8 cellular contexts compared by ENCODE assay signal in genomic region chr18:35407871-35408481, GRCh38. TPM values are rescaled to one million over a fixed set of nuclear protein-coding genes. Genes with fewer than 3 reads are reported as not detected.
A peak's percentile ranks its signal among the peaks of the same experiment; 100 is the strongest.
DNase-seq lines count a peak whose midpoint lies in the region; ATAC-seq and TF ChIP-seq lines count a peak whose summit lies in the region.

No MANE protein-coding gene starts in this region.

- H3K27ac ChIP-seq in DND-41 (ENCODE audit: low read length) (no peak overlapping the region), OCI-LY3 (ENCODE audit: low read length) (no peak overlapping the region), heart right ventricle (no peak overlapping the region)

- H3K9me3 Mint-ChIP-seq in activated naive CD8-positive, alpha-beta T cell treated with anti-CD3 and anti-CD28 coated beads, Interleukin-2, amount 50 U/mL, for 24 hours, result no peaks in the 10 kb centered on the region
- H3K9me3 Mint-ChIP-seq in activated T-helper 2 cell treated with anti-CD3 and anti-CD28 coated beads, Interferon-gamma antibody, Interleukin-2, Interleukin-4, amounts not matched to agents 10 μg/mL and 5 μg/mL and 100 μg/mL, durations not matched to agents 14 hours and 24 hours and 36 hours, result no peaks in the 10 kb centered on the region

- ATAC-seq in DND-41 (ENCODE audit: insufficient read depth, low read depth) (peak; percentile 82), GM21515 (IDR thresholded peaks at IDR 0.05; ENCODE audit: unreplicated experiment) (peak; percentile 46), heart right ventricle (peak; percentile 71 to 92 (median 79))
- peak; percentile 56 for ATAC-seq in activated naive CD8-positive, alpha-beta T cell treated with anti-CD3 and anti-CD28 coated beads, Interleukin-2, amount 50 U/mL, for 24 hours

- TF ChIP-seq CTCF in DND-41 (IDR thresholded peaks at IDR 0.05; ENCODE audit: borderline replicate concordance, extremely low read depth, low read length, poor library complexity, severe bottlenecking), result peak; percentile 87
- TF ChIP-seq CTCF in LNCAP (IDR thresholded peaks at IDR 0.05), result peak; percentile 82
- peak; percentile 90 for TF ChIP-seq CTCF in OCI-LY3 (IDR thresholded peaks at IDR 0.05; ENCODE audit: low read depth, low read length)
- TF ChIP-seq CTCF in heart right ventricle (IDR thresholded peaks at IDR 0.05), result peak; percentile 47 to 88 (median 85)
- TF ChIP-seq CTCF in retinal pigment epithelial cell (conservative IDR thresholded peaks at IDR 0.05; ENCODE audit: low read depth, low read length), result peak; percentile 75

- no peak overlapping the region for H3K9ac ChIP-seq in DND-41 (ENCODE audit: low read depth, low read length)
- no peak overlapping the region for H3K9ac ChIP-seq in OCI-LY3 (ENCODE audit: low read length)

- no peaks in the 10 kb centered on the region for H4K20me1 ChIP-seq in DND-41 (ENCODE audit: insufficient read depth, low read length)
- no peaks in the 10 kb centered on the region for H4K20me1 ChIP-seq in OCI-LY3 (ENCODE audit: insufficient read depth, low read length)

- H3K79me2 ChIP-seq in DND-41 (ENCODE audit: insufficient read depth, low read length) (no peaks in the 10 kb centered on the region), OCI-LY3 (ENCODE audit: low read length) (no peaks in the 10 kb centered on the region)

- H3K9me3 ChIP-seq in DND-41 (ENCODE audit: insufficient read depth, low read length, severe bottlenecking), result no peaks in the 10 kb centered on the region
- no peaks in the 10 kb centered on the region for H3K9me3 ChIP-seq in OCI-LY3 (ENCODE audit: insufficient read depth, low read length)
- no peaks in the 10 kb centered on the region for H3K9me3 ChIP-seq in heart right ventricle

- H3K36me3 ChIP-seq in DND-41 (ENCODE audit: insufficient read depth, low read length) (no peaks in the 10 kb centered on the region), OCI-LY3 (replicated peaks; ENCODE audit: low read depth, low read length) (no peaks in the 10 kb centered on the region), heart right ventricle (no peaks in the 10 kb centered on the region)

- H2AFZ ChIP-seq in DND-41 (ENCODE audit: low read depth, low read length), result peak overlapping the region; percentile 44
- H2AFZ ChIP-seq in OCI-LY3 (ENCODE audit: low read depth, low read length), result no peak overlapping the region

- H3K27me3 Mint-ChIP-seq in activated naive CD8-positive, alpha-beta T cell treated with anti-CD3 and anti-CD28 coated beads, Interleukin-2, amount 50 U/mL, for 24 hours, result peaks cover 5% of the 10 kb centered on the region
- H3K27me3 Mint-ChIP-seq in activated T-helper 2 cell treated with anti-CD3 and anti-CD28 coated beads, Interferon-gamma antibody, Interleukin-2, Interleukin-4, amounts not matched to agents 10 μg/mL and 5 μg/mL and 100 μg/mL, durations not matched to agents 14 hours and 24 hours and 36 hours (ENCODE audit: low read depth), result peaks cover 13% of the 10 kb centered on the region

- no peak overlapping the region for H3K4me3 ChIP-seq in DND-41 (ENCODE audit: low read depth in 1 of 2, low read length in 2 of 2)
- H3K4me3 ChIP-seq in OCI-LY3 (ENCODE audit: low read length), result no peak overlapping the region
- H3K4me3 ChIP-seq in heart right ventricle, result no peak overlapping the region
- no peak overlapping the region for H3K4me3 ChIP-seq in retinal pigment epithelial cell (ENCODE audit: low read length)

- peaks cover 21% of the 10 kb centered on the region for H3K4me1 Mint-ChIP-seq in activated naive CD8-positive, alpha-beta T cell treated with anti-CD3 and anti-CD28 coated beads, Interleukin-2, amount 50 U/mL, for 24 hours
- peaks cover 4% of the 10 kb centered on the region for H3K4me1 Mint-ChIP-seq in activated T-helper 2 cell treated with anti-CD3 and anti-CD28 coated beads, Interferon-gamma antibody, Interleukin-2, Interleukin-4, amounts not matched to agents 10 μg/mL and 5 μg/mL and 100 μg/mL, durations not matched to agents 14 hours and 24 hours and 36 hours (ENCODE audit: low read depth)

- intact Hi-C loops in heart right ventricle (cut with DNase I), result loop anchor here in 8 of 10 donors (2.0 to 10.0 kb wide), 10 partner anchors 84 to 347 kb away; partner anchors contain the start of genes GALNT1 (in 4 of the 8) and INO80C (in 4 of the 8)
- intact Hi-C loops in activated T-helper 2 cell treated with anti-CD3 and anti-CD28 coated beads, Interferon-gamma antibody, Interleukin-2, Interleukin-4, amounts not matched to agents 10 μg/mL and 5 μg/mL and 100 μg/mL, durations not matched to agents 14 hours and 24 hours and 36 hours (cut with micrococcal nuclease), result no loop called here

- 34 to 35% methylated on average over 5 of the region's 5 CpGs for WGBS in heart right ventricle, 2 donors

- H3K27ac Mint-ChIP-seq in activated naive CD8-positive, alpha-beta T cell treated with anti-CD3 and anti-CD28 coated beads, Interleukin-2, amount 50 U/mL, for 24 hours, result no peak overlapping the region
- no peak overlapping the region for H3K27ac Mint-ChIP-seq in activated T-helper 2 cell treated with anti-CD3 and anti-CD28 coated beads, Interferon-gamma antibody, Interleukin-2, Interleukin-4, amounts not matched to agents 10 μg/mL and 5 μg/mL and 100 μg/mL, durations not matched to agents 14 hours and 24 hours and 36 hours

- no peaks in the 10 kb centered on the region for H3K36me3 Mint-ChIP-seq in activated naive CD8-positive, alpha-beta T cell treated with anti-CD3 and anti-CD28 coated beads, Interleukin-2, amount 50 U/mL, for 24 hours (ENCODE audit: low read depth)
- H3K36me3 Mint-ChIP-seq in activated T-helper 2 cell treated with anti-CD3 and anti-CD28 coated beads, Interferon-gamma antibody, Interleukin-2, Interleukin-4, amounts not matched to agents 10 μg/mL and 5 μg/mL and 100 μg/mL, durations not matched to agents 14 hours and 24 hours and 36 hours (ENCODE audit: low read depth), result no peaks in the 10 kb centered on the region

- H3K4me2 ChIP-seq in DND-41 (ENCODE audit: insufficient read depth, low read length) (no peak overlapping the region), OCI-LY3 (ENCODE audit: low read length) (no peak overlapping the region)

- DNase-seq in DND-41 (peak; percentile 57), heart right ventricle (peak in 1 of 2 donors; percentile 68), retinal pigment epithelial cell (ENCODE audit: low read depth) (peak; percentile 39)
- peak; percentile 39 for DNase-seq in activated naive CD8-positive, alpha-beta T cell treated with anti-CD3 and anti-CD28 coated beads, Interleukin-2, amount 50 U/mL, for 24 hours
- DNase-seq in activated T-helper 2 cell treated with anti-CD3 and anti-CD28 coated beads, Interferon-gamma antibody, Interleukin-2, Interleukin-4, amounts not matched to agents 10 μg/mL and 5 μg/mL and 100 μg/mL, durations not matched to agents 14 hours and 24 hours and 36 hours (ENCODE audit: low spot score), result no peak

- no peak overlapping the region for H3K4me3 Mint-ChIP-seq in activated naive CD8-positive, alpha-beta T cell treated with anti-CD3 and anti-CD28 coated beads, Interleukin-2, amount 50 U/mL, for 24 hours
- no peak overlapping the region for H3K4me3 Mint-ChIP-seq in activated T-helper 2 cell treated with anti-CD3 and anti-CD28 coated beads, Interferon-gamma antibody, Interleukin-2, Interleukin-4, amounts not matched to agents 10 μg/mL and 5 μg/mL and 100 μg/mL, durations not matched to agents 14 hours and 24 hours and 36 hours (ENCODE audit: low read depth)

- H3K27me3 ChIP-seq in DND-41 (ENCODE audit: insufficient read depth, low read length, poor library complexity), result no peaks in the 10 kb centered on the region
- peaks cover 5% of the 10 kb centered on the region; the same call in 1 of the 2 replicates for H3K27me3 ChIP-seq in OCI-LY3 (ENCODE audit: low read depth, low read length)
- H3K27me3 ChIP-seq in heart right ventricle, result no peaks in the 10 kb centered on the region

- H3K4me1 ChIP-seq in DND-41 (ENCODE audit: insufficient read depth, low read length) (no peaks in the 10 kb centered on the region), OCI-LY3 (ENCODE audit: low read length) (peaks cover 47% of the 10 kb centered on the region), heart right ventricle (peaks cover 0 to 16% (median 0%) of the 10 kb centered on the region in 9 donors)

RNA-seq across cellular contexts. Expression of gene ZNF396, which starts 30.8 kb away (rescaled TPM):
- 1 to 10 TPM in 3 of 10 donors, under 1 TPM in 7; 0.42 to 1.4 (median 0.64) TPM for total RNA-seq in heart right ventricle
- polyA plus RNA-seq in heart right ventricle, result under 1 TPM; 0.52 to 0.73 TPM
- 0.25 and 0.32 TPM in 2 replicates for total RNA-seq in activated T-helper 2 cell treated with anti-CD3 and anti-CD28 coated beads, Interferon-gamma antibody, Interleukin-2, Interleukin-4, amounts not matched to agents 10 μg/mL and 5 μg/mL and 100 μg/mL, durations not matched to agents 14 hours and 24 hours and 36 hours
